Comparison of ENCODE assay signal across 17 cellular contexts in the genomic region with DNA sequence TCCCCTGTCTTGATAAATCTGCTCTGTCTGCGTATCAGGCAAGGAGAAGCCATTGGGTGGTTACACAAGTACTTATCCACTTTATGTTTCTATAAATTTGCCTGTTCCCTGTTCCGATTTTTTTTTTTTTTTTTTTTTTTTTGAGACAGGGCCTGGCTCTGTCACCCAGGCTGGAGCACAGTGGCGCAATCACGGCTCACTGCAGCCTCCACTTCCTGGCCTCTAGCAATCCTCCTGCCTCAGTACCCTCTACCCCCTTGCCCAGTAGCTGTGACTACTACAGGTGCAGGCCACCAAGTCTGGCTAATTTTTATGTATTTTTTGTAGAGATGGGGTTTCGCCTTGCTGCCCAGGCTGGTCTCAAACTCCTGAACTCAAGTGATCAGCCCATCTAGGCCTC. TPM values are rescaled to one million over a fixed set of nuclear protein-coding genes. Genes with fewer than 3 reads are reported as not detected.
DNase-seq lines count a peak whose midpoint lies in the region; ATAC-seq, FAIRE-seq and TF ChIP-seq lines count a peak whose summit lies in the region.
"Had no signal": no experiment of that assay in that cellular context is flagged by ENCODE, and none has a peak within 500 bp of the region (broad histone marks: within the 10 kb centered on the region; RNA-seq: fewer than 3 reads in every experiment).

No MANE protein-coding gene starts in this region.

- no peak overlapping the region for H3K4me2 ChIP-seq in K562 (ENCODE audit: insufficient read depth, low read length)
- H3K4me2 ChIP-seq: A549 had no signal

- H3K9me3 Mint-ChIP-seq in mesothelial cell of epicardium = peaks cover 7% of the 10 kb centered on the region
- H3K9me3 Mint-ChIP-seq: HFFc6 had no signal

- H4K20me1 ChIP-seq in K562 (replicated peaks; ENCODE audit: control insufficient read depth, insufficient read depth, low read length) = no peaks in the 10 kb centered on the region

- in situ Hi-C loops in K562 (cut with MboI) = no loop called here

- no peak for TF ChIP-seq POLR2A in K562 (conservative IDR thresholded peaks at IDR 0.05)

- no peaks in the 10 kb centered on the region for H3K9me1 ChIP-seq in K562 (ENCODE audit: control insufficient read depth, insufficient read depth, low read length)

- H3K27ac Mint-ChIP-seq in mesothelial cell of epicardium = peak overlapping the region; percentile 98
- H3K27ac Mint-ChIP-seq: HFFc6 had no signal

- peaks cover 3% of the 10 kb centered on the region for H3K36me3 Mint-ChIP-seq in mesothelial cell of epicardium

- H3K27me3 ChIP-seq in A673 (replicated peaks; ENCODE audit: insufficient read depth, low read depth, low read length, poor library complexity) (no peaks in the 10 kb centered on the region), K562 (ENCODE audit: control insufficient read depth in 2 of 2, insufficient read depth in 2 of 2, low read length in 2 of 2) (no peaks in the 10 kb centered on the region)

- BruUV-seq in A673 (replicated peaks; lab: Mats Ljungman, UMichigan) (no TSS peak), K562 (replicated peaks; lab: Mats Ljungman, UMichigan) (no TSS peak)

- H3K4me1 Mint-ChIP-seq in mesothelial cell of epicardium = peaks cover 62% of the 10 kb centered on the region

- H2AFZ ChIP-seq in K562 (ENCODE audit: low read depth, low read length) = no peak overlapping the region

- no peak overlapping the region for H3K4me3 ChIP-seq in A673 (ENCODE audit: low read depth, low read length, poor library complexity, severe bottlenecking)
- no peak overlapping the region for H3K4me3 ChIP-seq in K562
- H3K4me3 ChIP-seq: A549 had no signal

- H3K79me2 ChIP-seq in K562 (ENCODE audit: control insufficient read depth, insufficient read depth, low read length) = no peaks in the 10 kb centered on the region

- peak; percentile 41 for DNase-seq in A673 (ENCODE audit: low spot score)
- no peak for DNase-seq in K562 (ENCODE audit: extremely low read depth in 1 of 4, low spot score in 3 of 4)
- DNase-seq in mesothelial cell of epicardium (ENCODE audit: low spot score in 2 of 2, unreplicated experiment in 2 of 2) = no peak
- no peak for DNase-seq in posterior cingulate gyrus
- DNase-seq in activated T-cell treated with anti-CD3 and anti-CD28 coated beads for 4 hours = no peak
- no peak for DNase-seq in HEK293T (ENCODE audit: extremely low spot score)
- DNase-seq: HFFc6; Karpas-422; NCI-H1436 treated with DMSO at 0.1 percent for 48 hours; NCI-H2081 treated with DMSO at 0.1 percent for 48 hours; NCI-H526; NK-92 treated with Interleukin-12 subunit alpha and Interleukin-12 subunit beta, amount 100 ng/mL, for 24 hours; Right ventricle myocardium superior had no signal

- WGBS in K562 (ENCODE audit: insufficient coverage, low coverage, missing lambda C conversion rate) = 68% methylated on average over 5 of the region's 5 CpGs

- TF ChIP-seq EP300 in Ishikawa (IDR thresholded peaks at IDR 0.05; ENCODE audit: borderline replicate concordance) (no peak), K562 (IDR thresholded peaks at IDR 0.05; ENCODE audit: low read length) (no peak)

- FAIRE-seq in K562 (lab: Jason Lieb, UNC) = no peak
- FAIRE-seq: A549, GM12891 had no signal

- H3K9me3 ChIP-seq in A673 (ENCODE audit: low read depth, low read length, poor library complexity, severe bottlenecking) (no peaks in the 10 kb centered on the region), K562 (replicated peaks; ENCODE audit: control insufficient read depth, insufficient read depth, low read depth, low read length) (no peaks in the 10 kb centered on the region)
- H3K9me3 ChIP-seq: A549 had no signal

- H3K9ac ChIP-seq in K562 (ENCODE audit: insufficient read depth in 1 of 2, low read depth in 2 of 2, low read length in 2 of 2) = no peak overlapping the region

- no peaks in the 10 kb centered on the region for H3K36me3 ChIP-seq in A673 (ENCODE audit: insufficient read depth, low read length, poor library complexity, severe bottlenecking)
- no peaks in the 10 kb centered on the region for H3K36me3 ChIP-seq in K562 (ENCODE audit: control insufficient read depth, insufficient read depth, low read length)

- CTCF ChIA-PET in A673 (lab: Charles Lee) (no interaction called here), K562 (lab: Yijun Ruan, JAX; ENCODE audit: low intra/inter-chr PET ratio) (no interaction called here), HEK293T (lab: Yijun Ruan, JAX) (interaction anchor here (0.9 kb wide), 1 partner anchor 36 kb away, joined by 3 read pairs; no protein-coding TSS in a partner anchor)

- no peaks in the 10 kb centered on the region for H3K27me3 Mint-ChIP-seq in mesothelial cell of epicardium (ENCODE audit: low read depth)

- no peak for ATAC-seq in K562
- ATAC-seq in GM21825 (IDR thresholded peaks at IDR 0.05; ENCODE audit: unreplicated experiment) = no peak
- ATAC-seq: A549 had no signal

- intact Hi-C loops in A673 (cut with micrococcal nuclease; ENCODE audit: unreplicated experiment) (no loop called here), K562 (cut with micrococcal nuclease) (no loop called here), posterior cingulate gyrus (cut with DNase I) (no loop called here)

- no peak for TF ChIP-seq RAD21 in Ishikawa (IDR thresholded peaks at IDR 0.05; ENCODE audit: low read depth)
- no peak for TF ChIP-seq RAD21 in K562 (CRISPR knock-in tag; conservative IDR thresholded peaks at IDR 0.05 in 1 of 2, IDR thresholded peaks at IDR 0.05 in 1 of 2)

- POLR2A ChIA-PET in A673 (lab: Charles Lee; ENCODE audit: low non-redundant PET) (no interaction called here), K562 (lab: Yijun Ruan, JAX) (no interaction called here), HEK293T (lab: Yijun Ruan, JAX) (no interaction called here)

- H3K4me1 ChIP-seq in A673 (ENCODE audit: insufficient read depth, low read length, poor library complexity, severe bottlenecking) (peaks cover 45% of the 10 kb centered on the region), K562 (replicated peaks in 1 of 2; ENCODE audit: control insufficient read depth in 2 of 2, insufficient read depth in 2 of 2, low read length in 2 of 2) (peaks cover 10 to 27% of the 10 kb centered on the region in 2 experiments; a peak in 4 of 5 replicates)
- H3K4me1 ChIP-seq: A549 had no signal

- H3K27ac ChIP-seq in A673 (ENCODE audit: low read depth, low read length, poor library complexity, severe bottlenecking) = peak overlapping the region; percentile 92
- H3K27ac ChIP-seq in K562 (ENCODE audit: extremely low read depth, low read depth, low read length) = no peak overlapping the region
- H3K27ac ChIP-seq: A549 had no signal

- TF ChIP-seq CTCF in A673 (conservative IDR thresholded peaks at IDR 0.05; ENCODE audit: low read depth, low read length) (no peak), K562 (IDR thresholded peaks at IDR 0.05 in 2 of 3, conservative IDR thresholded peaks at IDR 0.05 in 1 of 3; ENCODE audit: insufficient read depth in 2 of 3, low read depth in 1 of 3, low read length in 3 of 3) (no peak), mesothelial cell of epicardium (IDR thresholded peaks at IDR 0.05; ENCODE audit: unreplicated experiment) (no peak)

- H3K4me3 Mint-ChIP-seq in mesothelial cell of epicardium = no peak overlapping the region
- H3K4me3 Mint-ChIP-seq: HFFc6 had no signal

RNA-seq across cellular contexts. Expression of gene CSRP1, which starts 11.2 kb away (rescaled TPM):
- total RNA-seq in A673 (2021) (402 and 517 TPM in 2 replicates), K562 (2014; rRNA removed) (23.7 and 30.8 TPM in 2 replicates), K562 (2014; rRNA removed; fragmentation: Illumina TruSeq; extraction: Trizol) (19.6 and 22.6 TPM in 2 replicates), K562 (2015; rRNA removed; fragmentation: Illumina TruSeq; extraction: Trizol) (28.3 and 30.3 TPM in 2 replicates), K562 (2021) (25.7 and 28.2 TPM in 2 replicates), mesothelial cell of epicardium (10.4 to 11.4 TPM (median 10.7 TPM) in 3 replicates)
- total RNA-seq in K562 (2011; cell fraction: chromatin; rRNA removed; ENCODE audit: low replicate concordance) = 6.5 and 10.3 TPM in 2 replicates
- total RNA-seq in K562 (2011; cell fraction: nucleolus; rRNA removed) = 7.0 and 7.5 TPM in 2 replicates
- total RNA-seq in K562 (2011; cell fraction: nucleoplasm; rRNA removed) = 7.3 and 8.9 TPM in 2 replicates
- polyA plus RNA-seq in K562 (2011; rRNA removed) (21.3 and 23.7 TPM in 2 replicates), K562 (2014; fragmentation: Illumina TruSeq; extraction: Trizol) (34.6 and 39.4 TPM in 2 replicates), K562 (2014; fragmentation: Nextera tagmentation; extraction: Ambion mirVana) (10 to 100 TPM in 1 of 2 experiments, 1 to 10 TPM in 1; 6.8 to 11.0 TPM), K562 (2014; rRNA removed) (24.9 and 32.1 TPM in 2 replicates)
- 29.2 and 43.4 TPM in 2 replicates for polyA plus RNA-seq in K562 (2011; cell fraction: cytosol; rRNA removed)
- polyA plus RNA-seq in K562 (2011; cell fraction: nucleus; rRNA removed) = 14.3 and 20.0 TPM in 2 replicates
- polyA plus RNA-seq in K562 (2012) = 39.0 and 47.5 TPM in 2 replicates
- polyA minus RNA-seq in K562 (2011; rRNA and poly(A)+ RNA removed) = 14.3 and 19.7 TPM in 2 replicates
- polyA minus RNA-seq in K562 (2011; cell fraction: cytosol; rRNA and poly(A)+ RNA removed) = 12.0 and 16.7 TPM in 2 replicates
- 7.7 and 8.8 TPM in 2 replicates for polyA minus RNA-seq in K562 (2011; cell fraction: nucleus; rRNA and poly(A)+ RNA removed)

RNA-seq across cellular contexts. Expression of gene NAV1, which starts 20.8 kb away (rescaled TPM):
- total RNA-seq in A673 (2021) (48.2 and 51.2 TPM in 2 replicates), K562 (2014; rRNA removed) (4.5 and 4.9 TPM in 2 replicates), K562 (2014; rRNA removed; fragmentation: Illumina TruSeq; extraction: Trizol) (3.2 and 3.7 TPM in 2 replicates), K562 (2015; rRNA removed; fragmentation: Illumina TruSeq; extraction: Trizol) (2.9 and 3.3 TPM in 2 replicates), K562 (2021) (15.4 and 16.8 TPM in 2 replicates), mesothelial cell of epicardium (88.8 to 95.9 TPM (median 95.4 TPM) in 3 replicates)
- total RNA-seq in K562 (2011; cell fraction: chromatin; rRNA removed; ENCODE audit: low replicate concordance) = 12.5 and 15.1 TPM in 2 replicates
- 5.0 and 6.2 TPM in 2 replicates for total RNA-seq in K562 (2011; cell fraction: nucleolus; rRNA removed)
- 10.3 and 12.7 TPM in 2 replicates for total RNA-seq in K562 (2011; cell fraction: nucleoplasm; rRNA removed)
- polyA plus RNA-seq in K562 (2011; rRNA removed) (0.91 TPM in 2 replicates), K562 (2014; fragmentation: Illumina TruSeq; extraction: Trizol) (10.7 and 13.2 TPM in 2 replicates), K562 (2014; fragmentation: Nextera tagmentation; extraction: Ambion mirVana) (1 to 10 TPM; 1.8 to 2.1 TPM), K562 (2014; rRNA removed) (4.2 and 5.6 TPM in 2 replicates)
- 0.63 and 0.92 TPM in 2 replicates for polyA plus RNA-seq in K562 (2011; cell fraction: cytosol; rRNA removed)
- 2.0 and 4.7 TPM in 2 replicates for polyA plus RNA-seq in K562 (2011; cell fraction: nucleus; rRNA removed)
- polyA plus RNA-seq in K562 (2012) = 16.3 and 25.4 TPM in 2 replicates
- polyA minus RNA-seq in K562 (2011; rRNA and poly(A)+ RNA removed) = 1.5 and 1.9 TPM in 2 replicates
- 3.9 and 4.1 TPM in 2 replicates for polyA minus RNA-seq in K562 (2011; cell fraction: cytosol; rRNA and poly(A)+ RNA removed)
- polyA minus RNA-seq in K562 (2011; cell fraction: nucleus; rRNA and poly(A)+ RNA removed) = 2.9 and 3.0 TPM in 2 replicates

RNA-seq across cellular contexts. Expression of gene PHLDA3, which starts 49.1 kb away (rescaled TPM):
- total RNA-seq in A673 (2021) (23.9 and 24.1 TPM in 2 replicates), K562 (2014; rRNA removed) (0.27 TPM in 1 of 2 replicates, not detected in the other), K562 (2014; rRNA removed; fragmentation: Illumina TruSeq; extraction: Trizol) (not detected in 2 replicates), K562 (2015; rRNA removed; fragmentation: Illumina TruSeq; extraction: Trizol) (not detected in 2 replicates), K562 (2021) (0.11 and 0.42 TPM in 2 replicates), mesothelial cell of epicardium (84.0 to 92.8 TPM (median 87.5 TPM) in 3 replicates)
- total RNA-seq in K562 (2011; cell fraction: chromatin; rRNA removed; ENCODE audit: low replicate concordance) = not detected in 2 replicates
- not detected in 2 replicates for total RNA-seq in K562 (2011; cell fraction: nucleolus; rRNA removed)
- not detected in 2 replicates for total RNA-seq in K562 (2011; cell fraction: nucleoplasm; rRNA removed)
- polyA plus RNA-seq in K562 (2011; rRNA removed) (not detected in 2 replicates), K562 (2014; fragmentation: Illumina TruSeq; extraction: Trizol) (not detected in 2 replicates), K562 (2014; fragmentation: Nextera tagmentation; extraction: Ambion mirVana) (not detected), K562 (2014; rRNA removed) (not detected in 2 replicates)
- 0.13 TPM in 1 of 2 replicates, not detected in the other for polyA plus RNA-seq in K562 (2011; cell fraction: cytosol; rRNA removed)
- polyA plus RNA-seq in K562 (2011; cell fraction: nucleus; rRNA removed) = 0.04 TPM in 1 of 2 replicates, not detected in the other
- polyA plus RNA-seq in K562 (2012) = not detected in 2 replicates
- polyA minus RNA-seq in K562 (2011; rRNA and poly(A)+ RNA removed) = not detected in 2 replicates
- not detected in 2 replicates for polyA minus RNA-seq in K562 (2011; cell fraction: cytosol; rRNA and poly(A)+ RNA removed)
- polyA minus RNA-seq in K562 (2011; cell fraction: nucleus; rRNA and poly(A)+ RNA removed) = not detected in 2 replicates

Comparison
In these comparisons a context has a peak if more than half of its experiments do, and no peak if none do; other contexts are left out.
1. RNA of gene CSRP1, which starts 11.2 kb away (total RNA-seq): 402 to 517 TPM in A673; 6.5 to 30.8 TPM in K562 and 10.4 to 11.4 TPM in mesothelial cell of epicardium; every median in the first group is over 10 times any median in the second.
2. RNA of gene PHLDA3, which starts 49.1 kb away (total RNA-seq): 84.0 to 92.8 TPM in mesothelial cell of epicardium and 23.9 to 24.1 TPM in A673; 0.11 to 0.42 TPM in K562; every median in the first group is over 10 times any median in the second.